Comparison of ENCODE assay signal across 8 cellular contexts in genomic region chr1:183023601-183024351, GRCh38. TPM values are rescaled to one million over a fixed set of nuclear protein-coding genes. Genes with fewer than 3 reads are reported as not detected.
DNase-seq lines count a peak whose midpoint lies in the region; ATAC-seq and TF ChIP-seq lines count a peak whose summit lies in the region.

No MANE protein-coding gene starts in this region.

- peaks cover 73% of the 10 kb centered on the region for H3K27me3 Mint-ChIP-seq in T-helper 17 cell

- H3K27ac Mint-ChIP-seq in T-helper 17 cell, result no peak overlapping the region

- H3K4me1 Mint-ChIP-seq in T-helper 17 cell, result peaks cover 10% of the 10 kb centered on the region

- intact Hi-C loops in lower lobe of right lung (cut with DNase I), result no loop called here

- H3K9me3 ChIP-seq in T-helper 17 cell (ENCODE audit: control insufficient read depth, low read length, poor library complexity, severe bottlenecking), result no peaks in the 10 kb centered on the region
- no peaks in the 10 kb centered on the region for H3K9me3 ChIP-seq in lower lobe of right lung

- peak overlapping the region; percentile 82 for H3K4me3 Mint-ChIP-seq in T-helper 17 cell

- peak overlapping the region; percentile 70 for H3K4me3 ChIP-seq in lower lobe of right lung

- peak overlapping the region; percentile 97 for H3K27ac ChIP-seq in lower lobe of right lung

- H3K27me3 ChIP-seq in lower lobe of right lung (ENCODE audit: low read depth), result no peaks in the 10 kb centered on the region

- peak; percentile 70 for DNase-seq in activated effector memory CD4-positive, alpha-beta T cell treated with anti-CD3 and anti-CD28 coated beads, Interleukin-2, amount 50 U/mL, for 16 hours
- DNase-seq in activated effector memory CD4-positive, alpha-beta T cell treated with Interleukin-2 at 50 U/mL for 16 hours, result no peak
- DNase-seq in NCI-H1048 (lab: John Stamatoyannopoulos, UW) (peak; percentile 70), T-helper 17 cell (no peak), cortex of kidney (lab: John Stamatoyannopoulos, UW) (peak; percentile 15), lower lobe of right lung (peak; percentile 85)
- peak; percentile 60 for DNase-seq in stimulated activated naive CD8-positive, alpha-beta T cell treated with anti-CD3 and anti-CD28 coated beads, Interleukin-15, Interleukin-2, amounts not matched to agents 100 U/mL and 50 U/mL, for 24 hours

- peak; percentile 62 for TF ChIP-seq CTCF in lower lobe of right lung (IDR thresholded peaks at IDR 0.05)

- ATAC-seq in HG02623 (IDR thresholded peaks at IDR 0.05; ENCODE audit: unreplicated experiment) (peak; percentile 62), T-helper 17 cell (peak; percentile 80), lower lobe of right lung (peak; percentile 83 to 86)
- peak; percentile 79 for ATAC-seq in stimulated activated naive CD8-positive, alpha-beta T cell treated with anti-CD3 and anti-CD28 coated beads, Interleukin-15, Interleukin-2, amounts not matched to agents 100 U/mL and 50 U/mL, for 24 hours

- no peaks in the 10 kb centered on the region for H3K36me3 ChIP-seq in lower lobe of right lung

- peaks cover 5% of the 10 kb centered on the region for H3K36me3 Mint-ChIP-seq in T-helper 17 cell (ENCODE audit: low read depth)

- H3K4me1 ChIP-seq in lower lobe of right lung, result peaks cover 21% of the 10 kb centered on the region

RNA-seq across cellular contexts. Expression of gene LAMC1, which starts 0.6 kb away (rescaled TPM):
- total RNA-seq in T-helper 17 cell, result under 1 TPM; 0.70 to 0.83 TPM
- total RNA-seq in lower lobe of right lung, result 96.9 TPM

Comparison
In these comparisons a context has a peak if more than half of its experiments do, and no peak if none do; other contexts are left out.
1. DNase-seq: peak in activated effector memory CD4-positive, alpha-beta T cell treated with anti-CD3 and anti-CD28 coated beads, Interleukin-2, amount 50 U/mL, for 16 hours (single experiment), NCI-H1048 (single experiment), cortex of kidney (single experiment), lower lobe of right lung (single experiment) and stimulated activated naive CD8-positive, alpha-beta T cell treated with anti-CD3 and anti-CD28 coated beads, Interleukin-15, Interleukin-2, amounts not matched to agents 100 U/mL and 50 U/mL, for 24 hours (single experiment); none in activated effector memory CD4-positive, alpha-beta T cell treated with Interleukin-2 at 50 U/mL for 16 hours (single experiment) and T-helper 17 cell (0 of 3).
2. RNA of gene LAMC1, which starts 0.6 kb away (total RNA-seq): 96.9 TPM in lower lobe of right lung (single experiment); 0.70 to 0.83 TPM in T-helper 17 cell; every median in the first group is over 10 times any median in the second.
3. Peak in every context shown above with its lines, with median percentiles within 50 percentile points of each other: ATAC-seq.